In genomic region chr17:4881761-4882555, GRCh38 we compare ENCODE assay signal across 8 cellular contexts. TPM values are rescaled to one million over a fixed set of nuclear protein-coding genes. Genes with fewer than 3 reads are reported as not detected.
DNase-seq lines count a peak whose midpoint lies in the region; ATAC-seq and TF ChIP-seq lines count a peak whose summit lies in the region.

No MANE protein-coding gene starts in this region.

- DNase-seq in G401 (ENCODE audit: low spot score) (peak; percentile 69), NCI-H1048 (lab: John Stamatoyannopoulos, UW) (peak; percentile 84), cerebellum (ENCODE audit: low spot score) (peak; percentile 66), right lobe of liver (peak; percentile 74 to 79 (median 75))
- peak; percentile 52 for DNase-seq in activated CD4-positive, alpha-beta T cell treated with anti-CD3 and anti-CD28 coated beads for 1 hour
- DNase-seq in stimulated activated CD8-positive, alpha-beta memory T cell treated with anti-CD3 and anti-CD28 coated beads, Interleukin-2, amount 100 ng/mL, for 48 hours (ENCODE audit: low read depth in 2 of 2): peak; percentile 44 to 58

- ATAC-seq in right lobe of liver (peak; percentile 89 to 94 (median 90)), GM21528 (IDR thresholded peaks at IDR 0.05; ENCODE audit: low FRiP score, unreplicated experiment) (no peak), HG02588 (IDR thresholded peaks at IDR 0.05; ENCODE audit: unreplicated experiment) (no peak)

- intact Hi-C loops in right lobe of liver (cut with DNase I): loop anchor here (5.0 to 10.0 kb wide), 2 partner anchors 75 to 177 kb away; partner anchors contain the start of genes PELP1 (in 2 of the 2) and PLD2 (in 1 of the 2)

- in situ Hi-C loops in G401 (cut with HindIII; ENCODE audit: low sequenced_read_pairs): no loop called here

- H3K9me3 ChIP-seq in right lobe of liver: no peaks in the 10 kb centered on the region

- WGBS in right lobe of liver (ENCODE audit: insufficient coverage, low coverage, low lambda C conversion rate, missing lambda C conversion rate): 31% methylated on average over 5 of the region's 9 CpGs

- peak; percentile 74 to 91 (median 84) for TF ChIP-seq CTCF in right lobe of liver (IDR thresholded peaks at IDR 0.05)

- no peak overlapping the region for H3K27ac ChIP-seq in right lobe of liver

- TF ChIP-seq POLR2A in right lobe of liver (IDR thresholded peaks at IDR 0.05): no peak

- peaks cover 0 to 29% (median 10%) of the 10 kb centered on the region in 4 donors for H3K36me3 ChIP-seq in right lobe of liver

- H3K27me3 ChIP-seq in right lobe of liver: no peaks in the 10 kb centered on the region

- H3K4me1 ChIP-seq in right lobe of liver: no peaks in the 10 kb centered on the region

- no peak overlapping the region for H3K4me3 ChIP-seq in right lobe of liver

RNA-seq across cellular contexts. Expression of gene C17orf107, which starts 17.4 kb away (rescaled TPM):
- not detected in 2 replicates for total RNA-seq in G401 (2014; rRNA removed; shearing (Covaris generic))
- total RNA-seq in cerebellum (4.3 TPM), right lobe of liver (1 to 10 TPM; 1.6 to 4.0 (median 3.2) TPM)

RNA-seq across cellular contexts. Expression of gene CHRNE, which starts 20.9 kb away (rescaled TPM):
- total RNA-seq in G401 (2014; rRNA removed; shearing (Covaris generic)): not detected in 2 replicates
- total RNA-seq in cerebellum: 1.5 TPM
- 1 to 10 TPM; 1.4 to 2.9 (median 2.0) TPM for total RNA-seq in right lobe of liver

RNA-seq across cellular contexts. Expression of gene MINK1, which starts 48.8 kb away (rescaled TPM):
- total RNA-seq in G401 (2014; rRNA removed; shearing (Covaris generic)): 33.8 and 48.3 TPM in 2 replicates
- total RNA-seq in cerebellum (28.2 TPM), right lobe of liver (10 to 100 TPM; 20.3 to 42.5 (median 28.0) TPM)

RNA-seq across cellular contexts. Expression of gene GP1BA, which starts 50.1 kb away (rescaled TPM):
- not detected in 2 replicates for total RNA-seq in G401 (2014; rRNA removed; shearing (Covaris generic))
- total RNA-seq in cerebellum (not detected), right lobe of liver (under 1 TPM in 3 of 6 experiments, not detected in 3; 0.13 to 0.20 (median 0.15) TPM)

RNA-seq across cellular contexts. Expression of gene SLC25A11, which starts 57.9 kb away (rescaled TPM):
- total RNA-seq in G401 (2014; rRNA removed; shearing (Covaris generic)): 111 and 132 TPM in 2 replicates
- total RNA-seq in cerebellum: 37.2 TPM
- total RNA-seq in right lobe of liver: 10 to 100 TPM; 32.6 to 64.2 (median 41.0) TPM

Comparison
In these comparisons a context has a peak if more than half of its experiments do, and no peak if none do; other contexts are left out.
1. ATAC-seq: peak in right lobe of liver (4 of 4); none in GM21528 (single experiment) and HG02588 (single experiment).
2. Peak in every context shown above with its lines, with median percentiles within 50 percentile points of each other: DNase-seq.